ENCODE assay signal across 1 cellular context in the genomic region with DNA sequence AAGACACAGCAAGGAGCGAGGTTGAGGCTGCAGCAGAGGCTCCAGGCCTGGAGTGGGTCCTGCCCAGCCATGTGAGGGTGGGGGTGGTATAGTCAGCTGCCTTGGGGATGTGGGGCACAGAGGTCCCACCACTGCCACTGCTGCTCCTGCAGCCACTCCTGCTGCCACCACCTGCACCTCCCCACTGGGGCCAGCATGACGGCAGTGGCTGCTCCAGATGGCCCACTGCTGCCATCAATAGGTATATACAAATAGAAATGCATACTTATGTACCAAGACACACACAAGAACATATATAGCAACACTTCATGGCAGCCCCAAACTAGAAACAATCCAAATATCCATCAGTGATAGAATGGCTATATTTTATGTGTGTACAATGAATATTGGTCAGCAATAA.
TF ChIP-seq lines count a peak whose summit lies in the region.

No MANE protein-coding gene starts in this region.

TF ChIP-seq in IMR-90, 13 proteins besides CTCF, POLR2A, EP300 and RAD21:
- no peak for TF ChIP-seq NFE2L2 (IDR thresholded peaks at IDR 0.05; ENCODE audit: low read depth, low read length)
- TF ChIP-seq CEBPB (IDR thresholded peaks at IDR 0.05; ENCODE audit: low read depth, low read length): no peak
- TF ChIP-seq RCOR1 (IDR thresholded peaks at IDR 0.05; ENCODE audit: insufficient replicate concordance, low read length): no peak
- TF ChIP-seq, protein P1, sequence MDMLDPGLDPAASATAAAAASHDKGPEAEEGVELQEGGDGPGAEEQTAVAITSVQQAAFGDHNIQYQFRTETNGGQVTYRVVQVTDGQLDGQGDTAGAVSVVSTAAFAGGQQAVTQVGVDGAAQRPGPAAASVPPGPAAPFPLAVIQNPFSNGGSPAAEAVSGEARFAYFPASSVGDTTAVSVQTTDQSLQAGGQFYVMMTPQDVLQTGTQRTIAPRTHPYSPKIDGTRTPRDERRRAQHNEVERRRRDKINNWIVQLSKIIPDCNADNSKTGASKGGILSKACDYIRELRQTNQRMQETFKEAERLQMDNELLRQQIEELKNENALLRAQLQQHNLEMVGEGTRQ (IDR thresholded peaks at IDR 0.05; ENCODE audit: low read depth, low read length): no peak
- TF ChIP-seq MAFK (IDR thresholded peaks at IDR 0.05; ENCODE audit: low read depth, low read length): no peak
